2 cellular contexts compared by ENCODE assay signal in the genomic region with DNA sequence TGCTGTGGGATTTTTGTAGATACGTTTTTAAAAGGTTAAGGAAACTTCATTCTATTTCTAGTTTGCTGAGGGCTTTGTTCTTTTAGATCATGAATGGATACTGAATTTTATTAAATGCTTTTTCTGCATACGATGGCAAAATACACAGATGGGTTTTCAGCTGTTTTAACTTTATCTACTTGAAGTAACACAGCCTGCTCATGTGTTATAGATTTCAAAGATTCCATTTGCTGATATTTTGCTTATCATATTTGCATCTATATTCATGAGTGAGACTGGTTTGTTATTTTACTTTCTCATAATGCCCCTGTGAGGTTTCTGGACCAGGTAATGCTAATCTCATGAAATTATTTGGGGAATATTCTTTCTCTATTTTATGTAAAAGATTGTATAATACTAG.
TF ChIP-seq lines count a peak whose summit lies in the region.

No MANE protein-coding gene starts in this region.

TF ChIP-seq in SK-N-SH treated with all-trans-retinoic acid at 6 μM for 48 hours, 23 proteins besides CTCF, POLR2A, EP300 and RAD21:
- TF ChIP-seq ZNF70 (CRISPR knock-in tag; IDR thresholded peaks at IDR 0.05) (no peak), TCF4 (CRISPR knock-in tag; IDR thresholded peaks at IDR 0.05; ENCODE audit: borderline replicate concordance) (peak; percentile 80; the same call in 1 of the 2 replicates)

TF ChIP-seq in endothelial cell of umbilical vein, 7 proteins besides CTCF, POLR2A, EP300 and RAD21:
- TF ChIP-seq GATA2 (IDR thresholded peaks at IDR 0.05; ENCODE audit: insufficient read depth, insufficient read length, low read depth, low read length): no peak
- no peak for TF ChIP-seq JUN (IDR thresholded peaks at IDR 0.05; ENCODE audit: borderline replicate concordance, insufficient read depth, insufficient read length, low read depth)
